In the genomic region with DNA sequence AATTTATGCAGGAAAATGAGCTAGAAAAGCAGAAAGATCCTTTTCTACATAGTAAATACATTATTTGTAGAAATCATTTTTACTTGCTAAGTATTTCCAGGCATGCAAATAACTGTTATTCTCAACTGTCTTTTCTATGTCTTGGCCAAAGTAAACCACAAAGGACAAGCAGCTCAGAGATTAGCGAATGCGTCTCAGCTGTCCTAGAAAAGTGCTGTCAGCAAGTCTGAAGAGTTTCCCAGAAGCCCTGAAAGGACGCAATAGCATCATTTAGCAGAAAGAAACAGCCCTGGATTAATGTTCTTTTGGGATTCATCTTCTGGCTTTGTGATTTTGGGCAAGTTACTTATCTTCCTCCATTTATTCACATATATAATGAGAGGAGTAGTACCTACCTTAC, we compare ENCODE assay signal across 13 cellular contexts.
DNase-seq lines count a peak whose midpoint lies in the region; ATAC-seq and TF ChIP-seq lines count a peak whose summit lies in the region.
"Had no signal": no experiment of that assay in that cellular context is flagged by ENCODE, and none has a peak within 500 bp of the region (broad histone marks: within the 10 kb centered on the region; RNA-seq: fewer than 3 reads in every experiment).

No MANE protein-coding gene starts in this region.

- ATAC-seq in HG02610 (IDR thresholded peaks at IDR 0.05; ENCODE audit: unreplicated experiment), result no peak
- ATAC-seq: CD8-positive, alpha-beta T cell had no signal

- no peaks in the 10 kb centered on the region for H3K9me3 ChIP-seq in neural cell (ENCODE audit: low read length)
- H3K9me3 ChIP-seq: HAP-1 had no signal

- TF ChIP-seq CTCF in fibroblast of mammary gland (conservative IDR thresholded peaks at IDR 0.05; ENCODE audit: control insufficient read depth, insufficient read depth, low read depth, low read length) (no peak), neural cell (IDR thresholded peaks at IDR 0.05; ENCODE audit: poor library complexity, severe bottlenecking) (no peak)

- DNase-seq in LHCN-M2 (ENCODE audit: low read depth) (peak; percentile 35), RPMI8226 (peak; percentile 5), fibroblast of mammary gland (ENCODE audit: low read depth) (peak; percentile 5), NCI-H1417 (lab: John Stamatoyannopoulos, UW) (no peak), HuH-7.5 (ENCODE audit: low spot score) (no peak)
- DNase-seq: CD8-positive, alpha-beta T cell; COR-L47; DMS153; DMS79 treated with DMSO at 0.1 percent for 48 hours; EL had no signal

- no peak overlapping the region for H3K4me3 ChIP-seq in fibroblast of mammary gland (ENCODE audit: control insufficient read depth, low read depth, low read length)
- no peak overlapping the region for H3K4me3 ChIP-seq in neural cell (ENCODE audit: low read length)
- H3K4me3 ChIP-seq: HAP-1 had no signal

- H2AFZ ChIP-seq in neural cell (ENCODE audit: low read depth, low read length), result no peak overlapping the region

- no peak overlapping the region for H3K9ac ChIP-seq in neural cell (ENCODE audit: low read length)

- no peaks in the 10 kb centered on the region for H3K27me3 ChIP-seq in neural cell (ENCODE audit: insufficient read depth, low read depth, low read length)

- no peaks in the 10 kb centered on the region for H3F3A ChIP-seq in neural cell (ENCODE audit: insufficient read depth, low read length, poor library complexity, severe bottlenecking)

- H3K27ac ChIP-seq in neural cell (ENCODE audit: low read length), result no peak overlapping the region

- no peaks in the 10 kb centered on the region for H3K79me2 ChIP-seq in neural cell (replicated peaks; ENCODE audit: insufficient read depth, low read length)

- H3K4me2 ChIP-seq in neural cell (ENCODE audit: low read length), result no peak overlapping the region

- TF ChIP-seq RAD21 in neural cell (conservative IDR thresholded peaks at IDR 0.05), result no peak

- H4K20me1 ChIP-seq in neural cell (ENCODE audit: insufficient read depth), result no peaks in the 10 kb centered on the region

- H3K9me2 ChIP-seq in neural cell (ENCODE audit: insufficient read depth, low read length), result no peaks in the 10 kb centered on the region

- no peaks in the 10 kb centered on the region for H3K36me3 ChIP-seq in neural cell (ENCODE audit: insufficient read depth, low read length)
- H3K36me3 ChIP-seq: HAP-1 had no signal

- TF ChIP-seq EP300 in neural cell (conservative IDR thresholded peaks at IDR 0.05; ENCODE audit: poor library complexity, severe bottlenecking), result peak; percentile 12

TF ChIP-seq in neural cell, 6 proteins besides CTCF, POLR2A, EP300 and RAD21:
- TF ChIP-seq MXI1 (conservative IDR thresholded peaks at IDR 0.05; ENCODE audit: poor library complexity, severe bottlenecking) (no peak), EZH2 (IDR thresholded peaks at IDR 0.05; ENCODE audit: borderline replicate concordance, insufficient read depth, low read length, poor library complexity, severe bottlenecking) (no peak), REST (IDR thresholded peaks at IDR 0.05; ENCODE audit: borderline replicate concordance) (no peak), TAF1 (IDR thresholded peaks at IDR 0.05; ENCODE audit: low read depth) (no peak), SMC3 (conservative IDR thresholded peaks at IDR 0.05; ENCODE audit: poor library complexity) (no peak), POLR2AphosphoS5 (IDR thresholded peaks at IDR 0.05) (no peak)

Comparison
In these comparisons a context has a peak if more than half of its experiments do, and no peak if none do; other contexts are left out.
1. DNase-seq: peak in LHCN-M2 (single experiment), RPMI8226 (single experiment) and fibroblast of mammary gland (single experiment); none in NCI-H1417 (0 of 3) and HuH-7.5 (single experiment).